9 cellular contexts compared by ENCODE assay signal in the genomic region with DNA sequence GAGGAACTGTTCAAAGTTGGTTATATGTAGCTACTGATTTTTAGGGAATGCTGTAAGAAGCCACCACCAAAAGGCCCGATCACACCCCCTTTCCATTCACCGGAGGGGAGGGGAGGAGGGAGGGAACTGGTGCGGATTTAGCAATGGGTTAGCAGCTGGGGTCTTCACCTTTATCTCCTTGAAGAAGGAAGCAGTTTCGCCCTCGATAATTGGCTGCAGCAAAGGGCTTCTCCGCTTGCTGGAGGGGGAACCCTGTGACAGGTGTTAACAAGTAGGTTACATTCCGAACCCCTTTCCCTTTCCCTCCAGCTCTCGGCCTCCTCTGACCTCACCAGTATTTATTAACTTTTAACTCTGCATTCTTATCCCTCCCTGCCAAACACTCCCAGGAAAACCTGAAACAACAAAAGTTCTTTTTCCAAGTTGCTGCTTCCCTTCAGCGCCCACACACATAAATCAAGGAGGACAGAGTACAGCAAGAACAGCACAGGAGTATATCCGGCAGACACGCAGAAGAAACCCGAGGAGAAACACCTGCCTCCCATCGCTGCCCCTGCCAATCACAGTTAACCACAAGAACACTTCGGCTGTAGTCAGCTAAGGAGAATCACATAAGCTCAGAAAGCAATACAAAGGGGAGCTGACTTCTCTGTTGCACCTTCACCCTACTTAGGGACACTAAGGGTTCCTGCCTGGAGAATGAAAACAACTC. TPM values are rescaled to one million over a fixed set of nuclear protein-coding genes. Genes with fewer than 3 reads are reported as not detected.
DNase-seq lines count a peak whose midpoint lies in the region; ATAC-seq and TF ChIP-seq lines count a peak whose summit lies in the region.
"Had no signal": no experiment of that assay in that cellular context is flagged by ENCODE, and none has a peak within 500 bp of the region (broad histone marks: within the 10 kb centered on the region; RNA-seq: fewer than 3 reads in every experiment).

No MANE protein-coding gene starts in this region.

- WGBS in tibial nerve, 2 donors, result 45 to 55% methylated on average over 14 of the region's 14 CpGs

- no peaks in the 10 kb centered on the region for H3K27me3 ChIP-seq in tibial nerve
- H3K27me3 ChIP-seq: Peyer's patch had no signal

- peaks cover 0 to 26% (median 0%) of the 10 kb centered on the region in 3 donors for H3K36me3 ChIP-seq in tibial nerve

- H3K27ac Mint-ChIP-seq in activated CD4-positive, alpha-beta T cell treated with anti-CD3 and anti-CD28 coated beads for 36 hours, result peak overlapping the region; percentile 55
- H3K27ac Mint-ChIP-seq in T-cell, result peak overlapping the region; percentile 57 to 79

- H3K36me3 Mint-ChIP-seq in activated CD4-positive, alpha-beta T cell treated with anti-CD3 and anti-CD28 coated beads for 36 hours (ENCODE audit: low read depth), result no peaks in the 10 kb centered on the region
- H3K36me3 Mint-ChIP-seq in T-cell, result no peaks in the 10 kb centered on the region

- H3K9me3 ChIP-seq in tibial nerve, result no peaks in the 10 kb centered on the region
- H3K9me3 ChIP-seq: Peyer's patch had no signal

- no peak overlapping the region for H3K4me3 ChIP-seq in tibial nerve
- H3K4me3 ChIP-seq: Peyer's patch had no signal

- no peaks in the 10 kb centered on the region for H3K9me3 Mint-ChIP-seq in activated CD4-positive, alpha-beta T cell treated with anti-CD3 and anti-CD28 coated beads for 36 hours (ENCODE audit: low read depth)
- H3K9me3 Mint-ChIP-seq in T-cell, result no peaks in the 10 kb centered on the region

- no peak for TF ChIP-seq CTCF in tibial nerve (IDR thresholded peaks at IDR 0.05)

- peaks cover 18% of the 10 kb centered on the region for H3K4me1 Mint-ChIP-seq in activated CD4-positive, alpha-beta T cell treated with anti-CD3 and anti-CD28 coated beads for 36 hours
- peaks cover 24 to 32% (median 25%) of the 10 kb centered on the region in 3 donors for H3K4me1 Mint-ChIP-seq in T-cell

- ATAC-seq in activated CD4-positive, alpha-beta T cell treated with anti-CD3 and anti-CD28 coated beads for 36 hours, result peak; percentile 84
- ATAC-seq in HG03039 (IDR thresholded peaks at IDR 0.05; ENCODE audit: unreplicated experiment) (peak; percentile 76), T-cell (replicated peaks in 1 of 4) (peak; percentile 77 to 95 (median 90)), left colon (peak; percentile 73)

- H3K4me1 ChIP-seq in tibial nerve, result peaks cover 0 to 45% (median 7%) of the 10 kb centered on the region in 4 donors
- H3K4me1 ChIP-seq: Peyer's patch had no signal

- intact Hi-C loops in activated CD4-positive, alpha-beta T cell treated with anti-CD3 and anti-CD28 coated beads for 36 hours (cut with DNase I, micrococcal nuclease), result no loop called here
- intact Hi-C loops in left colon (cut with DNase I, micrococcal nuclease), result no loop called here

- CTCF ChIA-PET in activated CD4-positive, alpha-beta T cell treated with anti-CD3 and anti-CD28 coated beads for 36 hours (lab: Charles Lee), result interaction anchor here (0.6 to 1.6 kb wide), 4 partner anchors 9 to 286 kb away, joined by 3 to 8 read pairs (median 3); no protein-coding TSS in a partner anchor
- CTCF ChIA-PET in T-cell (lab: Charles Lee), result no interaction called here

- TF ChIP-seq POLR2A in tibial nerve (IDR thresholded peaks at IDR 0.05), result no peak

- peak; percentile 55 for DNase-seq in activated CD4-positive, alpha-beta T cell treated with anti-CD3 and anti-CD28 coated beads for 36 hours
- DNase-seq in activated CD4-positive, alpha-beta T cell treated with anti-CD3 and anti-CD28 coated beads, Interleukin-2, amount 50 U/mL, for 1 hour, result no peak
- peak in 33 of 34 experiments; percentile 8 to 65 (median 32) for DNase-seq in T-cell
- DNase-seq in left colon, result peak; percentile 20 to 45
- DNase-seq in tibial nerve (ENCODE audit: low spot score in 2 of 2), result no peak
- DNase-seq in NCI-H82 treated with DMSO at 0.1 percent for 48 hours (lab: John Stamatoyannopoulos, UW; ENCODE audit: unreplicated experiment), result no peak
- DNase-seq in NCI-H1092 treated with DMSO at 0.1 percent for 48 hours (lab: John Stamatoyannopoulos, UW), result no peak

- POLR2A ChIA-PET in activated CD4-positive, alpha-beta T cell treated with anti-CD3 and anti-CD28 coated beads for 36 hours (lab: Charles Lee), result no interaction called here
- POLR2A ChIA-PET in T-cell (lab: Charles Lee), result interaction anchor here in 1 of 2 donors (0.7 kb wide), 1 partner anchor 1364 kb away, joined by 3 read pairs; no protein-coding TSS in a partner anchor

- TF ChIP-seq EP300 in tibial nerve (IDR thresholded peaks at IDR 0.05), result peak in 1 of 2 donors; percentile 56

- H3K27me3 Mint-ChIP-seq in activated CD4-positive, alpha-beta T cell treated with anti-CD3 and anti-CD28 coated beads for 36 hours, result no peaks in the 10 kb centered on the region
- no peaks in the 10 kb centered on the region for H3K27me3 Mint-ChIP-seq in T-cell

- peak overlapping the region in 3 of 4 donors; percentile 28 to 76 (median 63) for H3K27ac ChIP-seq in tibial nerve

- peak overlapping the region; percentile 48 for H3K4me3 Mint-ChIP-seq in activated CD4-positive, alpha-beta T cell treated with anti-CD3 and anti-CD28 coated beads for 36 hours
- peak overlapping the region; percentile 56 to 67 (median 59) for H3K4me3 Mint-ChIP-seq in T-cell

RNA-seq across cellular contexts. Expression of a gene that starts 39.8 kb away (rescaled TPM):
- total RNA-seq in activated CD4-positive, alpha-beta T cell treated with anti-CD3 and anti-CD28 coated beads for 36 hours, result 1 to 10 TPM; 4.9 to 5.2 TPM
- 10 to 100 TPM in 2 of 5 donors, 1 to 10 TPM in 3; 1.2 to 10.4 (median 2.3) TPM for total RNA-seq in T-cell
- 1 to 10 TPM; 1.2 to 1.4 TPM for total RNA-seq in left colon
- 10 to 100 TPM in 3 of 4 donors, 1 to 10 TPM in 1; 6.1 to 10.2 (median 10.0) TPM for total RNA-seq in tibial nerve

Comparison
In these comparisons a context has a peak if more than half of its experiments do, and no peak if none do; other contexts are left out.
1. DNase-seq: peak in activated CD4-positive, alpha-beta T cell treated with anti-CD3 and anti-CD28 coated beads for 36 hours (single experiment), T-cell (33 of 34) and left colon (2 of 2); none in activated CD4-positive, alpha-beta T cell treated with anti-CD3 and anti-CD28 coated beads, Interleukin-2, amount 50 U/mL, for 1 hour (single experiment), tibial nerve (0 of 2), NCI-H82 treated with DMSO at 0.1 percent for 48 hours (single experiment) and NCI-H1092 treated with DMSO at 0.1 percent for 48 hours (single experiment).
2. Peak in every context shown above with its lines, with median percentiles within 50 percentile points of each other: ATAC-seq.